In genomic region chr2:119747311-119747710, GRCh38 we compare ENCODE assay signal across 1 cellular context.
TF ChIP-seq lines count a peak whose summit lies in the region.

No MANE protein-coding gene starts in this region.

TF ChIP-seq in HCT116, 20 proteins besides CTCF, POLR2A, EP300 and RAD21 (continued from another document):
- TF ChIP-seq REST (IDR thresholded peaks at IDR 0.05; ENCODE audit: low read depth) (no peak), EZH2 (IDR thresholded peaks at IDR 0.05) (no peak), ATF3 (IDR thresholded peaks at IDR 0.05) (no peak), MAX (IDR thresholded peaks at IDR 0.05) (no peak), SRF (IDR thresholded peaks at IDR 0.05; ENCODE audit: low read depth) (no peak), TCF7L2 (IDR thresholded peaks at IDR 0.05; ENCODE audit: borderline replicate concordance, extremely low read depth, insufficient read depth, insufficient read length) (no peak), SP1 (IDR thresholded peaks at IDR 0.05; ENCODE audit: low read depth) (no peak), CBX3 (IDR thresholded peaks at IDR 0.05; ENCODE audit: low read depth) (no peak), FOSL1 (IDR thresholded peaks at IDR 0.05; ENCODE audit: low read depth) (no peak), EGR1 (IDR thresholded peaks at IDR 0.05; ENCODE audit: low read depth) (no peak), YY1 (IDR thresholded peaks at IDR 0.05; ENCODE audit: extremely low read depth, insufficient replicate concordance, low read depth, low read length) (no peak), SIN3A (IDR thresholded peaks at IDR 0.05; ENCODE audit: low read depth) (no peak), CEBPB (IDR thresholded peaks at IDR 0.05; ENCODE audit: low read depth) (no peak), ZFX (IDR thresholded peaks at IDR 0.05) (no peak)
